Comparison of ENCODE assay signal across 19 cellular contexts in genomic region chr5:74400067-74400466, GRCh38.
"Had no signal": no experiment of that assay in that cellular context is flagged by ENCODE, and none has a peak within 500 bp of the region (broad histone marks: within the 10 kb centered on the region; RNA-seq: fewer than 3 reads in every experiment).

No MANE protein-coding gene starts in this region.

- H3K4me3 ChIP-seq: cardiac muscle cell, esophagus squamous epithelium, prostate gland, right atrium auricular region, upper lobe of right lung had no signal

- H3K27ac ChIP-seq: cardiac muscle cell, esophagus squamous epithelium, prostate gland, right atrium auricular region, upper lobe of right lung had no signal

- DNase-seq: activated CD4-positive, alpha-beta T cell treated with anti-CD3 and anti-CD28 coated beads for 36 hours; activated CD4-positive, alpha-beta T cell treated with anti-CD3 and anti-CD28 coated beads, Interleukin-2, amount 50 U/mL, for 48 hours; activated gamma-delta T cell treated with Interleukin-2 at 50 U/mL for 16 hours; effector memory CD4-positive, alpha-beta T cell; esophagus squamous epithelium; foreskin melanocyte; islet precursor cell; nephron progenitor cell; nucleus accumbens; stimulated activated CD4-positive, alpha-beta T cell treated with anti-CD3 and anti-CD28 coated beads, Interleukin-2, amount 100 ng/mL, for 48 hours; stimulated activated naive CD8-positive, alpha-beta T cell treated with anti-CD3 and anti-CD28 coated beads, Interleukin-15, amount 100 ng/mL, for 72 hours; upper lobe of right lung had no signal

- ATAC-seq: activated CD4-positive, alpha-beta T cell treated with anti-CD3 and anti-CD28 coated beads for 36 hours; activated naive CD4-positive, alpha-beta T cell treated with anti-CD3 and anti-CD28 coated beads, Interleukin-2, amount 50 U/mL, for 72 hours; stimulated activated naive CD8-positive, alpha-beta T cell treated with anti-CD3 and anti-CD28 coated beads, Interleukin-15, amount 100 ng/mL, for 72 hours; upper lobe of right lung; WTC11 had no signal

- H3K27me3 ChIP-seq: cardiac muscle cell, esophagus squamous epithelium, right atrium auricular region, upper lobe of right lung had no signal

- H3K27me3 Mint-ChIP-seq: activated CD4-positive, alpha-beta T cell treated with anti-CD3 and anti-CD28 coated beads for 36 hours; dendritic cell treated with granulocyte-macrophage colony-stimulating factor and Interleukin-4, amounts not matched to agents 40 ng/mL and 50 ng/mL, for 4 days; stimulated activated naive CD8-positive, alpha-beta T cell treated with anti-CD3 and anti-CD28 coated beads, Interleukin-15, amount 100 ng/mL, for 72 hours had no signal

- H3K27ac Mint-ChIP-seq: activated CD4-positive, alpha-beta T cell treated with anti-CD3 and anti-CD28 coated beads for 36 hours; activated naive CD4-positive, alpha-beta T cell treated with anti-CD3 and anti-CD28 coated beads, Interleukin-2, amount 50 U/mL, for 72 hours; dendritic cell treated with granulocyte-macrophage colony-stimulating factor and Interleukin-4, amounts not matched to agents 40 ng/mL and 50 ng/mL, for 4 days; nephron progenitor cell; stimulated activated naive CD8-positive, alpha-beta T cell treated with anti-CD3 and anti-CD28 coated beads, Interleukin-15, amount 100 ng/mL, for 72 hours; T-helper 2 cell treated with Interferon-gamma antibody and Interleukin-4, amounts not matched to agents 5 μg/mL and 100 μg/mL, for 36 hours; WTC11 had no signal

- H3K36me3 ChIP-seq: cardiac muscle cell, esophagus squamous epithelium, prostate gland, right atrium auricular region, upper lobe of right lung had no signal

- H3K9me3 Mint-ChIP-seq: activated naive CD4-positive, alpha-beta T cell treated with anti-CD3 and anti-CD28 coated beads, Interleukin-2, amount 50 U/mL, for 72 hours; stimulated activated naive CD8-positive, alpha-beta T cell treated with anti-CD3 and anti-CD28 coated beads, Interleukin-15, amount 100 ng/mL, for 72 hours; T-helper 2 cell treated with Interferon-gamma antibody and Interleukin-4, amounts not matched to agents 5 μg/mL and 100 μg/mL, for 36 hours had no signal

- H3K4me1 ChIP-seq: right atrium auricular region, upper lobe of right lung had no signal

- H3K9me3 ChIP-seq: esophagus squamous epithelium, prostate gland, right atrium auricular region, upper lobe of right lung had no signal

- H3K36me3 Mint-ChIP-seq: activated naive CD4-positive, alpha-beta T cell treated with anti-CD3 and anti-CD28 coated beads, Interleukin-2, amount 50 U/mL, for 72 hours had no signal

- H3K4me3 Mint-ChIP-seq: activated CD4-positive, alpha-beta T cell treated with anti-CD3 and anti-CD28 coated beads for 36 hours; dendritic cell treated with granulocyte-macrophage colony-stimulating factor and Interleukin-4, amounts not matched to agents 40 ng/mL and 50 ng/mL, for 4 days; nephron progenitor cell; stimulated activated naive CD8-positive, alpha-beta T cell treated with anti-CD3 and anti-CD28 coated beads, Interleukin-15, amount 100 ng/mL, for 72 hours; T-helper 2 cell treated with Interferon-gamma antibody and Interleukin-4, amounts not matched to agents 5 μg/mL and 100 μg/mL, for 36 hours; WTC11 had no signal
